In the genomic region with DNA sequence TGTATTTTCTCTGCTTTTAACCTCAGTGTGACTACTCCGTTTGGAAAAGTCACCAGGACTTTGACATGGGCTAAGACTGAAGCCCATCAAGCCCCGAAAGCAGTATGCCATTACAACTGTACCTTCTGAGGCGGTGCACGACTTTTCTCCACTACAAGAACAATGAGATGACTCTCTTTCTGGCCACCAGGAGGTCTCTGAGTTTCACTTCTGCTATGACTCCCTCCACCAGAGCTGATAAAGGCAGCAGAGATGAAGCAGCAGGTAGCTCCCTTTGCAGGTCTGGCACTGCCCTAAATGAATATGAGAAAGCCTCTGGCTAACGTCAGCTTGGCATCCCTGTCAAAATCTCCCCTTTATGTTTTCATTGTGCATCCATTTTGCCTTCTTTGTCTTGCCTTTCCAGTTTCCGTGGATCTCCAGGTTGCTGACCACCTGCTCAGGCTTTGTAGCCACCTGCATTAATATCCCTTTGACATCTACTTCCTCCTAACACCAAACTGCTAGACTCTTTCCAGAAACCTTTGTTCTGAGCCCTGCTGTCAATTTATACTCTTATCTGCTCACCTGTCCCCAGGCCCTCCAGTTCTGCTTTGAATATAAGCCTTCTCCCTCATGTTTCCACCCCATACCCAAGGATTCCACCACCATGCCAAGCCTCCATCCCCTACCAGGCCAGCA, we compare ENCODE assay signal across 12 cellular contexts.
DNase-seq lines count a peak whose midpoint lies in the region; ATAC-seq and TF ChIP-seq lines count a peak whose summit lies in the region.
"Had no signal": no experiment of that assay in that cellular context is flagged by ENCODE, and none has a peak within 500 bp of the region (broad histone marks: within the 10 kb centered on the region; RNA-seq: fewer than 3 reads in every experiment).

No MANE protein-coding gene starts in this region.

- DNase-seq in GM19240 (ENCODE audit: insufficient read length, low spot score), result peak; percentile 51
- DNase-seq in NB4 (ENCODE audit: low read depth), result peak; percentile 6
- DNase-seq in NCI-H187 treated with DMSO at 0.1 percent for 48 hours (lab: John Stamatoyannopoulos, UW), result no peak
- DNase-seq in posterior vena cava (ENCODE audit: low spot score), result no peak
- DNase-seq in NCI-H510A treated with DMSO at 0.1 percent for 48 hours (lab: John Stamatoyannopoulos, UW), result no peak
- DNase-seq in neural progenitor cell (ENCODE audit: low spot score), result no peak
- DNase-seq: activated CD8-positive, alpha-beta memory T cell treated with anti-CD3 and anti-CD28 coated beads, Interleukin-2, amount 10 ng/mL, durations not matched to agents 7 days and 5 days; AML-193 had no signal

- peaks cover 6% of the 10 kb centered on the region for H3K27me3 Mint-ChIP-seq in neural progenitor cell (ENCODE audit: insufficient read depth, low read depth)
- H3K27me3 Mint-ChIP-seq: activated CD8-positive, alpha-beta memory T cell treated with anti-CD3 and anti-CD28 coated beads, Interleukin-2, amount 10 ng/mL, durations not matched to agents 7 days and 5 days; dendritic cell treated with granulocyte-macrophage colony-stimulating factor and Interleukin-4, amounts not matched to agents 40 ng/mL and 50 ng/mL, for 4 days had no signal

- peaks cover 43% of the 10 kb centered on the region for H3K4me1 ChIP-seq in DOHH2 (ENCODE audit: control insufficient read depth, low read length)
- H3K4me1 ChIP-seq in neural progenitor cell, result peaks cover 8% of the 10 kb centered on the region

- H3K36me3 ChIP-seq in DOHH2 (ENCODE audit: control insufficient read depth, low read length) (no peaks in the 10 kb centered on the region), neural progenitor cell (no peaks in the 10 kb centered on the region)

- H2AFZ ChIP-seq in neural progenitor cell (replicated peaks), result no peak overlapping the region

- peaks cover 6% of the 10 kb centered on the region for H3K4me1 Mint-ChIP-seq in neural progenitor cell
- H3K4me1 Mint-ChIP-seq: activated CD8-positive, alpha-beta memory T cell treated with anti-CD3 and anti-CD28 coated beads, Interleukin-2, amount 10 ng/mL, durations not matched to agents 7 days and 5 days had no signal

- H3K9me3 ChIP-seq in DOHH2 (ENCODE audit: control insufficient read depth, insufficient read depth, low read length), result no peaks in the 10 kb centered on the region
- H3K9me3 ChIP-seq in neural progenitor cell (ENCODE audit: low read depth), result no peaks in the 10 kb centered on the region

- no peaks in the 10 kb centered on the region for H3K79me2 ChIP-seq in DOHH2 (ENCODE audit: control insufficient read depth, low read length)
- no peaks in the 10 kb centered on the region for H3K79me2 ChIP-seq in neural progenitor cell (ENCODE audit: low read depth)

- peak; percentile 95 for ATAC-seq in HG02938 (IDR thresholded peaks at IDR 0.05; ENCODE audit: unreplicated experiment)
- ATAC-seq: activated CD8-positive, alpha-beta memory T cell treated with anti-CD3 and anti-CD28 coated beads, Interleukin-2, amount 10 ng/mL, durations not matched to agents 7 days and 5 days had no signal

- no peak for TF ChIP-seq POLR2A in NB4 (IDR thresholded peaks at IDR 0.05; ENCODE audit: extremely low read depth, insufficient read length)

- no peak overlapping the region for H3K4me3 Mint-ChIP-seq in neural progenitor cell
- H3K4me3 Mint-ChIP-seq: activated CD8-positive, alpha-beta memory T cell treated with anti-CD3 and anti-CD28 coated beads, Interleukin-2, amount 10 ng/mL, durations not matched to agents 7 days and 5 days; dendritic cell treated with granulocyte-macrophage colony-stimulating factor and Interleukin-4, amounts not matched to agents 40 ng/mL and 50 ng/mL, for 4 days had no signal

- peaks cover 14% of the 10 kb centered on the region for H3K9me3 Mint-ChIP-seq in neural progenitor cell
- H3K9me3 Mint-ChIP-seq: dendritic cell treated with granulocyte-macrophage colony-stimulating factor and Interleukin-4, amounts not matched to agents 40 ng/mL and 50 ng/mL, for 4 days had no signal

- no peaks in the 10 kb centered on the region for H3K9me2 ChIP-seq in DOHH2 (replicated peaks; ENCODE audit: control insufficient read depth, low read length)

- H3F3A ChIP-seq in DOHH2 (ENCODE audit: control insufficient read depth, insufficient read depth), result no peaks in the 10 kb centered on the region
- no peaks in the 10 kb centered on the region for H3F3A ChIP-seq in neural progenitor cell (ENCODE audit: low read depth)

- intact Hi-C loops in posterior vena cava (cut with DNase I), result loop anchor here in 1 of 2 donors (5.0 kb wide), 1 partner anchor 607 kb away; no protein-coding TSS in a partner anchor

- TF ChIP-seq CTCF in DOHH2 (IDR thresholded peaks at IDR 0.05; ENCODE audit: low read depth, low read length, poor library complexity, severe bottlenecking) (peak; percentile 46), NB4 (IDR thresholded peaks at IDR 0.05; ENCODE audit: low read depth, low read length) (no peak), neural progenitor cell (IDR thresholded peaks at IDR 0.05) (no peak)

- H3K27ac ChIP-seq in DOHH2 (ENCODE audit: low read depth, low read length) (peak overlapping the region; percentile 42), neural progenitor cell (no peak overlapping the region)
- H3K27ac ChIP-seq: HL-60 had no signal

- no peaks in the 10 kb centered on the region for H3K36me3 Mint-ChIP-seq in neural progenitor cell
- H3K36me3 Mint-ChIP-seq: activated CD8-positive, alpha-beta memory T cell treated with anti-CD3 and anti-CD28 coated beads, Interleukin-2, amount 10 ng/mL, durations not matched to agents 7 days and 5 days had no signal

- H3K4me3 ChIP-seq in DOHH2 (ENCODE audit: low read length), result peak overlapping the region; percentile 4
- H3K4me3 ChIP-seq in NB4 (ENCODE audit: low read depth, low read length), result no peak overlapping the region
- H3K4me3 ChIP-seq in neural progenitor cell, result no peak overlapping the region

- no peaks in the 10 kb centered on the region for H4K20me1 ChIP-seq in DOHH2 (ENCODE audit: control insufficient read depth, insufficient read depth, low read depth, low read length)
- H4K20me1 ChIP-seq in neural progenitor cell (ENCODE audit: low read depth), result no peaks in the 10 kb centered on the region

- no peak overlapping the region for H3K9ac ChIP-seq in neural progenitor cell

- H3K4me2 ChIP-seq in DOHH2 (ENCODE audit: low read length) (peak overlapping the region; percentile 49), neural progenitor cell (no peak overlapping the region)

- no peaks in the 10 kb centered on the region for H3K27me3 ChIP-seq in DOHH2 (ENCODE audit: control insufficient read depth, low read length)
- no peaks in the 10 kb centered on the region for H3K27me3 ChIP-seq in neural progenitor cell

- no peak overlapping the region for H3K27ac Mint-ChIP-seq in neural progenitor cell
- H3K27ac Mint-ChIP-seq: activated CD8-positive, alpha-beta memory T cell treated with anti-CD3 and anti-CD28 coated beads, Interleukin-2, amount 10 ng/mL, durations not matched to agents 7 days and 5 days; dendritic cell treated with granulocyte-macrophage colony-stimulating factor and Interleukin-4, amounts not matched to agents 40 ng/mL and 50 ng/mL, for 4 days had no signal

Comparison
In these comparisons a context has a peak if more than half of its experiments do, and no peak if none do; other contexts are left out.
1. DNase-seq: peak in GM19240 (single experiment) and NB4 (single experiment); none in NCI-H187 treated with DMSO at 0.1 percent for 48 hours (single experiment), posterior vena cava (single experiment), NCI-H510A treated with DMSO at 0.1 percent for 48 hours (single experiment) and neural progenitor cell (single experiment).